ENCODE assay signal across 23 cellular contexts in the genomic region with DNA sequence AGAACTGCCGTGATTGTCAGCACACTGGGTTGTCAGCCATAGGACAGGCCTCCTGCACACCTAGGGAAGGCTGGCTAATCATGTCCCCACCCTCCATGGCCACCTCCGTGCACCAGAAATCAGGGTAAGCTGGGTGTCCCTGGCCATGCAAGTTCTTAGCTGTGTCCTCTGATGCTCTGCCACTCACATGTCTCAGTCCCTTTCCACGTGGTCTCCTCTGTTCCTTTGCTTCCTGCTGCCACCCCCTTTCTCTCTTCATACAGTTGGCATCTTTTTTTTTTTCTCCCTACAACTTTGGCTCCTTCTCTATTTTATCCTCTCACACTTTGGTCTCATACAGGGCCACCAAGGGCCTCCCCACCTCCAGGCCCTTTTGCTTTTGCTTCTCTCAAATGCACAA.
A peak's percentile ranks its signal among the peaks of the same experiment; 100 is the strongest.
DNase-seq lines count a peak whose midpoint lies in the region; ATAC-seq and TF ChIP-seq lines count a peak whose summit lies in the region.
"Had no signal": no experiment of that assay in that cellular context is flagged by ENCODE, and none has a peak within 500 bp of the region (broad histone marks: within the 10 kb centered on the region; RNA-seq: fewer than 3 reads in every experiment).

No MANE protein-coding gene starts in this region.

- H2BK5ac ChIP-seq in IMR-90 (ENCODE audit: low read depth, low read length, poor library complexity, severe bottlenecking): peak overlapping the region; percentile 66

- peak overlapping the region; percentile 52; the same call in 1 of the 2 replicates for H4K5ac ChIP-seq in IMR-90 (ENCODE audit: low read depth, low read length)

- H2AFZ ChIP-seq in IMR-90 (replicated peaks; ENCODE audit: low read length, poor library complexity) (peak overlapping the region; percentile 64), SU-DHL-6 (ENCODE audit: low read depth, low read length, severe bottlenecking) (peak overlapping the region; percentile 8)
- H2AFZ ChIP-seq: GM23248 had no signal

- H4K20me1 ChIP-seq in IMR-90 (ENCODE audit: insufficient read depth, low read length): no peaks in the 10 kb centered on the region
- H4K20me1 ChIP-seq in SU-DHL-6 (ENCODE audit: low read depth, low read length): no peaks in the 10 kb centered on the region
- H4K20me1 ChIP-seq: BLaER1 treated with 17β-estradiol and CSF1 and Interleukin-3, amounts not matched to agents 10 nM and 100 nM had no signal

- 0 out of 4 replicates have a peak, but pooled peaks cover 0 to 6% of the 10 kb centered on the region in 2 experiments for H3K79me1 ChIP-seq in IMR-90 (ENCODE audit: low read depth in 1 of 2, low read length in 2 of 2)

- no TSS peak for BruUV-seq in IMR-90 (replicated peaks; lab: Mats Ljungman, UMichigan)

- H3K4me1 ChIP-seq in right atrium auricular region (peaks cover 0 to 6% of the 10 kb centered on the region in 2 donors), IMR-90 (ENCODE audit: control insufficient read depth, insufficient read depth, low read length) (peaks cover 17% of the 10 kb centered on the region), tibial artery (peaks cover 6 to 39% (median 12%) of the 10 kb centered on the region in 4 donors), stomach (peaks cover 0 to 14% (median 0%) of the 10 kb centered on the region in 4 donors)
- H3K4me1 ChIP-seq: BE2C had no signal

- H2AK9ac ChIP-seq in IMR-90 (replicated peaks; ENCODE audit: low read depth, low read length, poor library complexity): peak overlapping the region; percentile 62

- H3K56ac ChIP-seq in IMR-90 (ENCODE audit: extremely low read depth, insufficient read depth, low read length): no peak overlapping the region

- peak overlapping the region; percentile 70 for H2BK20ac ChIP-seq in IMR-90 (ENCODE audit: low read depth, low read length)

- H3K9me2 ChIP-seq in SU-DHL-6 (replicated peaks; ENCODE audit: insufficient read depth, low read length): no peaks in the 10 kb centered on the region

- peak overlapping the region; percentile 59 to 63; a peak in 3 of 4 replicates for H4K8ac ChIP-seq in IMR-90 (ENCODE audit: low read depth in 2 of 2, low read length in 2 of 2)

- no peaks in the 10 kb centered on the region for H3K36me3 ChIP-seq in right atrium auricular region
- H3K36me3 ChIP-seq in IMR-90 (ENCODE audit: control insufficient read depth, insufficient read depth, low read length): no peaks in the 10 kb centered on the region
- 0 out of 2 replicates have a peak, but pooled peaks cover 3% of the 10 kb centered on the region for H3K36me3 ChIP-seq in SU-DHL-6 (ENCODE audit: low read length)
- H3K36me3 ChIP-seq in tibial artery: no peaks in the 10 kb centered on the region
- no peaks in the 10 kb centered on the region for H3K36me3 ChIP-seq in stomach
- H3K36me3 ChIP-seq: BE2C had no signal

- H3K14ac ChIP-seq in IMR-90 (replicated peaks; ENCODE audit: low read depth, low read length): peak overlapping the region; percentile 15

- POLR2A ChIA-PET in IMR-90 (lab: Charles Lee; ENCODE audit: unreplicated experiment): no interaction called here

- H3F3A ChIP-seq in SU-DHL-6 (ENCODE audit: insufficient read depth): peaks cover 4% of the 10 kb centered on the region; the same call in 1 of the 2 replicates

- peak overlapping the region; percentile 82; the same call in 2 of the 3 replicates for H2BK15ac ChIP-seq in IMR-90 (ENCODE audit: low read depth, low read length)

- intact Hi-C loops in left ventricle myocardium superior (cut with micrococcal nuclease): no loop called here
- intact Hi-C loops in IMR-90 (cut with micrococcal nuclease): no loop called here
- intact Hi-C loops in tibial artery (cut with DNase I; ENCODE audit: low total_unique reads): no loop called here
- intact Hi-C loops in stomach (cut with DNase I; ENCODE audit: low total_unique reads): no loop called here

- 93% methylated on average over 2 of the region's 3 CpGs; no CpG with 5 or more reads in 1 of the 2 experiments for WGBS in IMR-90 (ENCODE audit: extremely low coverage in 2 of 2, insufficient read length in 1 of 2), 2 experiments
- 63 to 82% (median 75%) methylated on average over 3 of the region's 3 CpGs for WGBS in stomach, 5 donors

- peaks cover 10% of the 10 kb centered on the region for H3K9me1 ChIP-seq in IMR-90 (ENCODE audit: insufficient read depth, low read length)

- H3K18ac ChIP-seq in IMR-90 (ENCODE audit: low read depth, low read length): peak overlapping the region; percentile 43

- H3K4me3 ChIP-seq in right atrium auricular region (no peak overlapping the region), IMR-90 (ENCODE audit: insufficient read depth, low read depth, low read length) (no peak overlapping the region), SU-DHL-6 (ENCODE audit: insufficient read depth, low read length, poor library complexity, severe bottlenecking) (no peak overlapping the region), tibial artery (no peak overlapping the region), stomach (no peak overlapping the region)
- H3K4me3 ChIP-seq: A549; BLaER1 treated with 17β-estradiol and CSF1 and Interleukin-3, amounts not matched to agents 10 nM and 100 nM; GM12878; GM23248 had no signal

- DNase-seq in left ventricle myocardium superior (no peak), right atrium auricular region (ENCODE audit: low spot score) (no peak), IMR-90 (no peak), tibial artery (no peak), SK-N-DZ (ENCODE audit: low spot score) (no peak), stomach (no peak)
- DNase-seq: 8988T; ACHN; AML-193; BE2C; CD4-positive, alpha-beta T cell; CD8-positive, alpha-beta memory T cell; DMS 273 treated with DMSO at 0.1 percent for 48 hours; DMS79; EL; GDM1; GM23248; H7; HCEC 1CT had no signal

- peak overlapping the region; percentile 89; the same call in 1 of the 2 replicates for H3K23ac ChIP-seq in IMR-90 (ENCODE audit: low read depth, low read length)

- in situ Hi-C loops in IMR-90 (cut with MboI; ENCODE audit: low sequenced_read_pairs): no loop called here

- peak overlapping the region; percentile 83 for H4K91ac ChIP-seq in IMR-90 (ENCODE audit: insufficient read depth, low read depth, low read length)

- no peak for TF ChIP-seq POLR2A in IMR-90 (IDR thresholded peaks at IDR 0.05; ENCODE audit: low read depth, low read length)
- no peak for TF ChIP-seq POLR2A in stomach (IDR thresholded peaks at IDR 0.05)

- no peak overlapping the region for H3K27ac ChIP-seq in right atrium auricular region
- peak overlapping the region; percentile 48; the same call in 1 of the 2 replicates for H3K27ac ChIP-seq in IMR-90 (ENCODE audit: insufficient read depth, low read length)
- H3K27ac ChIP-seq in SU-DHL-6 (ENCODE audit: low read depth, low read length): no peak overlapping the region
- peak overlapping the region; percentile 70 to 82 for H3K27ac ChIP-seq in tibial artery
- no peak overlapping the region for H3K27ac ChIP-seq in stomach
- H3K27ac ChIP-seq: A549; BLaER1 treated with 17β-estradiol and CSF1 and Interleukin-3, amounts not matched to agents 10 nM and 100 nM; GM23248 had no signal

- ATAC-seq in left ventricle myocardium superior: peak; percentile 30
- ATAC-seq in IMR-90 (ENCODE audit: low read depth): no peak
- ATAC-seq: A549, GM12878 had no signal

- no peaks in the 10 kb centered on the region for H3K79me2 ChIP-seq in SU-DHL-6 (ENCODE audit: insufficient read depth, low read length)

- H3K9me3 ChIP-seq in right atrium auricular region (peaks cover 0 to 11% of the 10 kb centered on the region in 2 donors), IMR-90 (ENCODE audit: control insufficient read depth, insufficient read depth, low read length) (no peaks in the 10 kb centered on the region; the same call in 1 of the 2 replicates), SU-DHL-6 (ENCODE audit: insufficient read depth, low read length) (peaks cover 5% of the 10 kb centered on the region; the same call in 1 of the 2 replicates), tibial artery (no peaks in the 10 kb centered on the region), stomach (peaks cover 0 to 10% (median 5%) of the 10 kb centered on the region in 4 donors)
- H3K9me3 ChIP-seq: BE2C had no signal

- H2AK5ac ChIP-seq in IMR-90 (ENCODE audit: low read depth, low read length): peak overlapping the region; percentile 83

- CTCF ChIA-PET in IMR-90 (lab: Yijun Ruan, JAX): interaction anchor here (2.7 kb wide), 1 partner anchor 13 kb away, joined by 8 read pairs; no protein-coding TSS in a partner anchor

- H3K9ac ChIP-seq in IMR-90 (ENCODE audit: low read depth, low read length) (no peak overlapping the region), SU-DHL-6 (ENCODE audit: low read length) (no peak overlapping the region)
- H3K9ac ChIP-seq: BLaER1 treated with 17β-estradiol and CSF1 and Interleukin-3, amounts not matched to agents 10 nM and 100 nM; GM23248 had no signal

- dilution Hi-C loops in IMR-90 (cut with HindIII; ENCODE audit: low sequenced_read_pairs, unreplicated experiment): no loop called here

- no peak for TF ChIP-seq EP300 in stomach (IDR thresholded peaks at IDR 0.05)

- H3K4me2 ChIP-seq in IMR-90 (ENCODE audit: low read depth, low read length) (no peak overlapping the region), SU-DHL-6 (ENCODE audit: low read depth, low read length, poor library complexity, severe bottlenecking) (no peak overlapping the region)
- H3K4me2 ChIP-seq: A549; BLaER1 treated with 17β-estradiol and CSF1 and Interleukin-3, amounts not matched to agents 10 nM and 100 nM had no signal

- H3K4ac ChIP-seq in IMR-90 (ENCODE audit: low read depth, low read length): peak overlapping the region; percentile 87

- TF ChIP-seq CTCF in right atrium auricular region (IDR thresholded peaks at IDR 0.05): no peak
- TF ChIP-seq CTCF in IMR-90 (conservative IDR thresholded peaks at IDR 0.05; ENCODE audit: low read depth, low read length): no peak
- TF ChIP-seq CTCF in SU-DHL-6 (IDR thresholded peaks at IDR 0.05; ENCODE audit: insufficient read depth, low read length, poor library complexity, severe bottlenecking): no peak
- TF ChIP-seq CTCF in tibial artery (IDR thresholded peaks at IDR 0.05): no peak
- no peak for TF ChIP-seq CTCF in stomach (IDR thresholded peaks at IDR 0.05)

- TF ChIP-seq RAD21 in IMR-90 (IDR thresholded peaks at IDR 0.05; ENCODE audit: low read length): no peak

- no peaks in the 10 kb centered on the region for H3K27me3 ChIP-seq in right atrium auricular region
- no peaks in the 10 kb centered on the region for H3K27me3 ChIP-seq in IMR-90 (ENCODE audit: control insufficient read depth, insufficient read depth, low read length)
- no peaks in the 10 kb centered on the region for H3K27me3 ChIP-seq in SU-DHL-6 (ENCODE audit: low read length)
- H3K27me3 ChIP-seq in tibial artery: no peaks in the 10 kb centered on the region
- no peaks in the 10 kb centered on the region for H3K27me3 ChIP-seq in stomach
- H3K27me3 ChIP-seq: BE2C; BLaER1 treated with 17β-estradiol and CSF1 and Interleukin-3, amounts not matched to agents 10 nM and 100 nM had no signal

- H2BK120ac ChIP-seq in IMR-90 (ENCODE audit: low read depth, low read length): peak overlapping the region; percentile 94

Comparison
In these comparisons a context has a peak if more than half of its experiments do, and no peak if none do; other contexts are left out.
1. H3K27ac ChIP-seq: peak in IMR-90 (single experiment) and tibial artery (2 of 2); none in right atrium auricular region (0 of 2), SU-DHL-6 (single experiment) and stomach (0 of 5).